In genomic region chr2:24842081-24843050, GRCh38 we compare ENCODE assay signal across 1 cellular context.
TF ChIP-seq lines count a peak whose summit lies in the region.

No MANE protein-coding gene starts in this region.

TF ChIP-seq in WTC11, 78 proteins besides CTCF, POLR2A, EP300 and RAD21 (continued from another document):
- TF ChIP-seq HMGXB4 (CRISPR knock-in tag; IDR thresholded peaks at IDR 0.05) (no peak), TP53 (CRISPR knock-in tag; IDR thresholded peaks at IDR 0.05) (no peak), GABPB1 (CRISPR knock-in tag; IDR thresholded peaks at IDR 0.05) (no peak)
- TF ChIP-seq, protein P1, sequence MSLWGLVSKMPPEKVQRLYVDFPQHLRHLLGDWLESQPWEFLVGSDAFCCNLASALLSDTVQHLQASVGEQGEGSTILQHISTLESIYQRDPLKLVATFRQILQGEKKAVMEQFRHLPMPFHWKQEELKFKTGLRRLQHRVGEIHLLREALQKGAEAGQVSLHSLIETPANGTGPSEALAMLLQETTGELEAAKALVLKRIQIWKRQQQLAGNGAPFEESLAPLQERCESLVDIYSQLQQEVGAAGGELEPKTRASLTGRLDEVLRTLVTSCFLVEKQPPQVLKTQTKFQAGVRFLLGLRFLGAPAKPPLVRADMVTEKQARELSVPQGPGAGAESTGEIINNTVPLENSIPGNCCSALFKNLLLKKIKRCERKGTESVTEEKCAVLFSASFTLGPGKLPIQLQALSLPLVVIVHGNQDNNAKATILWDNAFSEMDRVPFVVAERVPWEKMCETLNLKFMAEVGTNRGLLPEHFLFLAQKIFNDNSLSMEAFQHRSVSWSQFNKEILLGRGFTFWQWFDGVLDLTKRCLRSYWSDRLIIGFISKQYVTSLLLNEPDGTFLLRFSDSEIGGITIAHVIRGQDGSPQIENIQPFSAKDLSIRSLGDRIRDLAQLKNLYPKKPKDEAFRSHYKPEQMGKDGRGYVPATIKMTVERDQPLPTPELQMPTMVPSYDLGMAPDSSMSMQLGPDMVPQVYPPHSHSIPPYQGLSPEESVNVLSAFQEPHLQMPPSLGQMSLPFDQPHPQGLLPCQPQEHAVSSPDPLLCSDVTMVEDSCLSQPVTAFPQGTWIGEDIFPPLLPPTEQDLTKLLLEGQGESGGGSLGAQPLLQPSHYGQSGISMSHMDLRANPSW (CRISPR knock-in tag; conservative IDR thresholded peaks at IDR 0.05; ENCODE audit: low read depth): no peak
